ENCODE assay signal across 27 cellular contexts in genomic region chr7:7417414-7417813, GRCh38.
"Had no signal": no experiment of that assay in that cellular context is flagged by ENCODE, and none has a peak within 500 bp of the region (broad histone marks: within the 10 kb centered on the region; RNA-seq: fewer than 3 reads in every experiment).

No MANE protein-coding gene starts in this region.

- FAIRE-seq: colon, endothelial cell of umbilical vein, islet of Langerhans, urothelium cell line had no signal

- H3K4me1 ChIP-seq: esophagus muscularis mucosa, gastroesophageal sphincter, left lung, tibial nerve had no signal

- H3K27me3 Mint-ChIP-seq: natural killer cell treated with Interleukin-12 subunit alpha and Interleukin-12 subunit beta and Interleukin-15 and Interleukin-18, amount 100 ng/mL, for 72 hours; progenitor cell of endocrine pancreas had no signal

- H3K4me3 ChIP-seq: esophagus muscularis mucosa, gastroesophageal sphincter, hepatocyte, left lung, smooth muscle cell, thoracic aorta, tibial nerve, upper lobe of left lung had no signal

- H3K4me1 Mint-ChIP-seq: neural crest cell had no signal

- H3K36me3 Mint-ChIP-seq: natural killer cell treated with Interleukin-12 subunit alpha and Interleukin-12 subunit beta and Interleukin-15 and Interleukin-18, amount 100 ng/mL, for 72 hours; stimulated activated effector memory CD8-positive, alpha-beta T cell treated with anti-CD3 and anti-CD28 coated beads, Interleukin-12 subunit alpha, Interleukin-12 subunit beta, amount 100 ng/mL, for 72 hours had no signal

- H3K4me2 ChIP-seq: hepatocyte, smooth muscle cell had no signal

- H3K79me2 ChIP-seq: hepatocyte, parathyroid adenoma had no signal

- H3K36me3 ChIP-seq: esophagus muscularis mucosa, gastroesophageal sphincter, heart left ventricle, left lung, thoracic aorta, upper lobe of left lung had no signal

- H3K27me3 ChIP-seq: esophagus muscularis mucosa, gastroesophageal sphincter, heart left ventricle, hepatocyte, left lung, tibial nerve, upper lobe of left lung had no signal

- H3K9me3 ChIP-seq: esophagus muscularis mucosa, gastroesophageal sphincter, heart left ventricle, left lung, thoracic aorta, tibial nerve, upper lobe of left lung had no signal

- H3K27ac ChIP-seq: esophagus muscularis mucosa, gastroesophageal sphincter, left lung, parathyroid adenoma, thoracic aorta, tibial nerve, upper lobe of left lung had no signal

- H3K4me3 Mint-ChIP-seq: natural killer cell treated with Interleukin-12 subunit alpha and Interleukin-12 subunit beta and Interleukin-15 and Interleukin-18, amount 100 ng/mL, for 72 hours; neural crest cell; stimulated activated effector memory CD8-positive, alpha-beta T cell treated with anti-CD3 and anti-CD28 coated beads, Interleukin-12 subunit alpha, Interleukin-12 subunit beta, amount 100 ng/mL, for 72 hours had no signal

- H3K27ac Mint-ChIP-seq: progenitor cell of endocrine pancreas had no signal

- DNase-seq: effector CD8-positive, alpha-beta T cell; foreskin keratinocyte; heart left ventricle; left cardiac atrium; left lung; mammary epithelial cell; stimulated activated CD4-positive, alpha-beta T cell treated with anti-CD3 and anti-CD28 coated beads, Interleukin-12 subunit alpha, Interleukin-12 subunit beta, amount 100 ng/mL, for 4 hours; stimulated activated CD4-positive, alpha-beta T cell treated with anti-CD3 and anti-CD28 coated beads, Interleukin-1b, Interleukin-23, amount 100 ng/mL, for 48 hours; stimulated activated CD4-positive, alpha-beta T cell treated with anti-CD3 and anti-CD28 coated beads, Interleukin-4, amount 100 ng/mL, for 24 hours; stimulated activated naive CD8-positive, alpha-beta T cell treated with anti-CD3 and anti-CD28 coated beads, Interleukin-15, Interleukin-2, amounts not matched to agents 100 U/mL and 50 U/mL, for 24 hours; upper lobe of left lung had no signal

- H3K9me3 Mint-ChIP-seq: natural killer cell treated with Interleukin-12 subunit alpha and Interleukin-12 subunit beta and Interleukin-15 and Interleukin-18, amount 100 ng/mL, for 72 hours; neural crest cell; stimulated activated effector memory CD8-positive, alpha-beta T cell treated with anti-CD3 and anti-CD28 coated beads, Interleukin-12 subunit alpha, Interleukin-12 subunit beta, amount 100 ng/mL, for 72 hours had no signal

- H3K9ac ChIP-seq: parathyroid adenoma had no signal

- ATAC-seq: foreskin keratinocyte; gastroesophageal sphincter; heart left ventricle; natural killer cell treated with Interleukin-12 subunit alpha and Interleukin-12 subunit beta and Interleukin-15 and Interleukin-18, amount 100 ng/mL, for 72 hours; sciatic nerve; stimulated activated naive CD8-positive, alpha-beta T cell treated with anti-CD3 and anti-CD28 coated beads, Interleukin-15, Interleukin-2, amounts not matched to agents 100 U/mL and 50 U/mL, for 24 hours had no signal

- H2AFZ ChIP-seq: hepatocyte, parathyroid adenoma had no signal
